Comparison of ENCODE assay signal across 8 cellular contexts in the genomic region with DNA sequence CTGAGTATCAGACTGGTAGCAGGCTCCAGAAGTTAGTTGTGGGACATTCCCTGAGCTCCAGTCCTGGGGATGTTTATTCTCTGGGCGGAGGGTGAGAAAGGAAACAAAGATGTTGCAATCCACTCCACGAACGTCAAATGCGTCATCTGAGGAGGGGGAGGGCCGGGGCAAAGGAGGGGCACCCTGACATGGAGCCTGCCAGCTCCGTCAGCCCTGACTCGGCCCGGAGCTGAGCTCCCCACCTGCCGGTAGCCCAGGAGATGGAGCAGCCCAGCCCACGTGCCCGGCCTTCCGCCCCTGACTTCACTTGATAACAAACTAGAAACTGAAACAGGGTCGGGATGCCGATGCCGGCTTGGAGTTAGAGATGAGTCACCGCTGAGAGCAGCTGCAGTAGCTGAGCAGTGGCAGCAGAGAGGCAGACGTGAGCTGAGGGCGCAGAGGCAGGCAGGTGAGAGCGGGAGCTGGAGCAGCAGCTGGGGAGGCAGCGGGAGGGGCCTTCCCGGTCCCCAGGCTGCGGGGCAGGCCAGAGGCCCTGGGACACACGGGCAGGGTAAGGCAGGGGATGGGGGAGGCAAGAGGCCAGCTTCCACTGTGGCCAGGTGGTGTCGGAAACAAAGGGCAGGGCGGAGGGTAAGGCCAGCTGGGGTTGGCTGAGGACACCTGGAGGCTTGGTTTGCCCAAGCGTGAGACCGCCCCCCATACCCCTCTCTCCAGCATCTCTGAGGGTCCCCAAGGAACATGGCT. TPM values are rescaled to one million over a fixed set of nuclear protein-coding genes. Genes with fewer than 3 reads are reported as not detected.
DNase-seq lines count a peak whose midpoint lies in the region; ATAC-seq and TF ChIP-seq lines count a peak whose summit lies in the region.

A gene (plus strand): TSS at position 391 of the 747 bp plus-strand sequence. CDS start 351 bp downstream, at position 742.

- peak within 1 kb of the TSS; percentile 11 for H3K4me3 ChIP-seq in HAP-1
- peak within 1 kb of the TSS; percentile 44 for H3K4me3 ChIP-seq in ovary
- peak within 1 kb of the TSS in 2 of 3 donors; percentile 22 to 34 for H3K4me3 ChIP-seq in thyroid gland (replicated peaks in 1 of 3)

- in situ Hi-C loops in HAP-1 (cut with MboI; ENCODE audit: low sequenced_read_pairs), result no loop called here

- peaks cover 17 to 42% of the 10 kb centered on the region in 2 donors for H3K36me3 Mint-ChIP-seq in activated naive CD4-positive, alpha-beta T cell treated with anti-CD3 and anti-CD28 coated beads, Interleukin-2, amount 50 U/mL, for 72 hours
- no peaks in the 10 kb centered on the region for H3K36me3 Mint-ChIP-seq in glutamatergic neuron (ENCODE audit: unreplicated experiment)

- no peak within 1 kb of the TSS for H3K4me3 Mint-ChIP-seq in glutamatergic neuron (ENCODE audit: unreplicated experiment)

- peak; percentile 89 for TF ChIP-seq EP300 in ovary (IDR thresholded peaks at IDR 0.05)

- H3K36me3 ChIP-seq in HAP-1 (replicated peaks) (peaks cover 21% of the 10 kb centered on the region), ovary (no peaks in the 10 kb centered on the region), thyroid gland (no peaks in the 10 kb centered on the region)

- peak; percentile 76 for TF ChIP-seq POLR2A in ovary (IDR thresholded peaks at IDR 0.05)
- peak in 1 of 2 donors; percentile 82 for TF ChIP-seq POLR2A in thyroid gland (IDR thresholded peaks at IDR 0.05)

- ATAC-seq in activated naive CD4-positive, alpha-beta T cell treated with anti-CD3 and anti-CD28 coated beads, Interleukin-2, amount 50 U/mL, for 72 hours, result peak; percentile 84 to 87

- H3K4me1 ChIP-seq in HAP-1 (peaks cover 11% of the 10 kb centered on the region), ovary (ENCODE audit: insufficient read depth) (peaks cover 8% of the 10 kb centered on the region), thyroid gland (peaks cover 33 to 35% of the 10 kb centered on the region in 2 donors)

- no peak for TF ChIP-seq CTCF in glutamatergic neuron (IDR thresholded peaks at IDR 0.05; ENCODE audit: partially characterized antibody, unreplicated experiment)
- peak; percentile 32 to 78 (median 78) for TF ChIP-seq CTCF in ovary (IDR thresholded peaks at IDR 0.05)
- peak in 4 of 6 experiments; percentile 37 to 48 (median 47) for TF ChIP-seq CTCF in thyroid gland (IDR thresholded peaks at IDR 0.05)

- H3K27ac ChIP-seq in ovary (peak within 1 kb of the TSS; percentile 93 to 98), thyroid gland (peak within 1 kb of the TSS; percentile 97 to 98 (median 98))

- H3K27ac Mint-ChIP-seq in activated naive CD4-positive, alpha-beta T cell treated with anti-CD3 and anti-CD28 coated beads, Interleukin-2, amount 50 U/mL, for 72 hours, result peak within 1 kb of the TSS; percentile 93 to 99
- H3K27ac Mint-ChIP-seq in glutamatergic neuron (ENCODE audit: unreplicated experiment), result peak within 1 kb of the TSS; percentile 35

- H3K4me1 Mint-ChIP-seq in glutamatergic neuron (ENCODE audit: low read depth, unreplicated experiment), result peaks cover 2% of the 10 kb centered on the region

- H3K27me3 Mint-ChIP-seq in glutamatergic neuron (ENCODE audit: unreplicated experiment), result peaks cover 5% of the 10 kb centered on the region

- H3K9me3 ChIP-seq in HAP-1, result no peaks in the 10 kb centered on the region
- H3K9me3 ChIP-seq in ovary, result no peaks in the 10 kb centered on the region
- H3K9me3 ChIP-seq in thyroid gland, result no peaks in the 10 kb centered on the region

- peak; percentile 92 for DNase-seq in GM04504 (ENCODE audit: low read depth)
- DNase-seq in HAP-1 (ENCODE audit: low spot score in 2 of 2), result peak; percentile 47 to 81
- peak; percentile 96 for DNase-seq in M059J (ENCODE audit: low read depth)
- peak; percentile 81 for DNase-seq in SKM-1 (lab: John Stamatoyannopoulos, UW; ENCODE audit: unreplicated experiment)
- DNase-seq in activated naive CD4-positive, alpha-beta T cell treated with anti-CD3 and anti-CD28 coated beads, Interleukin-2, amount 50 U/mL, for 72 hours (ENCODE audit: low spot score in 2 of 2), result peak; percentile 88 to 99
- peak; percentile 62 for DNase-seq in glutamatergic neuron
- DNase-seq in ovary, result peak; percentile 97 to 98 (median 97)
- peak; percentile 95 to 96 for DNase-seq in thyroid gland

- intact Hi-C loops in ovary (cut with DNase I) (no loop called here), thyroid gland (cut with DNase I) (no loop called here)

- peaks cover 0 to 3% of the 10 kb centered on the region in 2 donors for H3K9me3 Mint-ChIP-seq in activated naive CD4-positive, alpha-beta T cell treated with anti-CD3 and anti-CD28 coated beads, Interleukin-2, amount 50 U/mL, for 72 hours
- H3K9me3 Mint-ChIP-seq in glutamatergic neuron (ENCODE audit: unreplicated experiment), result peaks cover under 1% of the 10 kb centered on the region

- H3K27me3 ChIP-seq in HAP-1 (ENCODE audit: low read depth), result no peaks in the 10 kb centered on the region
- no peaks in the 10 kb centered on the region for H3K27me3 ChIP-seq in ovary
- no peaks in the 10 kb centered on the region for H3K27me3 ChIP-seq in thyroid gland

- WGBS in ovary, 3 donors, result 4 to 9% (median 4%) methylated on average over 27 of the region's 27 CpGs
- WGBS in thyroid gland, 2 donors, result 21 to 24% methylated on average over 12 to 23 of the region's 27 CpGs

RNA-seq across cellular contexts. Expression of the gene that starts here (rescaled TPM):
- total RNA-seq in M059J (2014; rRNA removed; shearing (Covaris generic)), result 30.5 and 37.6 TPM in 2 replicates
- total RNA-seq in activated naive CD4-positive, alpha-beta T cell treated with anti-CD3 and anti-CD28 coated beads, Interleukin-2, amount 50 U/mL, for 72 hours, result 100 to 1,000 TPM in 1 of 2 donors, 10 to 100 TPM in 1; 53.9 to 118 TPM
- 1.1 TPM for total RNA-seq in glutamatergic neuron (ENCODE audit: unreplicated experiment)
- 10 to 100 TPM in 6 of 7 donors, 1 to 10 TPM in 1; 7.2 to 58.6 (median 19.4) TPM for total RNA-seq in ovary
- 10 to 100 TPM in 1 of 2 donors, under 1 TPM in 1; 0.88 to 11.5 TPM for polyA plus RNA-seq in ovary
- total RNA-seq in thyroid gland, result 10 to 100 TPM; 14.3 to 47.8 (median 35.1) TPM

Comparison
In these comparisons a context has a peak if more than half of its experiments do, and no peak if none do; other contexts are left out.
1. Peak in every context shown above with its lines: DNase-seq, ATAC-seq, H3K4me3 ChIP-seq and H3K27ac ChIP-seq.